In the genomic region with DNA sequence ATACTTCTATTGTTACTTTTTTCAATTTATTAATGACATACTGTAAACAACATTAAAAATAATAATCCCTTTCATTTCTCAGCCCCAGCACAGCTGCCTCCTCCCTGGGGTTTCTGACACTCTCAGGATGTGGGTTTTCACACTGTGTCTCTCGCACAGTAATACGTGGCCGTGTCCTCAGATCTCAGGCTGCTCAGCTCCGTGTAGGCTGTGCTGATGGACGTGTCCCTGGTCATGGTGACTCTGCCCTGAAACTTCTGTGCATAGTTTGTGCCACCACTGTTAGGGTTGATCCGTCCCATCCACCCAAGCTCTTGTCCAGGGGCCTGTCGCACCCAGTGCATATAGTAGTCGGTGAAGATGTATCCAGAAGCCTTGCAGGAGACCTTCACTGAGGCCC, we compare ENCODE assay signal across 8 cellular contexts.
A peak's percentile ranks its signal among the peaks of the same experiment; 100 is the strongest.
DNase-seq lines count a peak whose midpoint lies in the region; ATAC-seq and TF ChIP-seq lines count a peak whose summit lies in the region.
"Not testable (repeated sequence)": the region's sequence is repeated elsewhere in the genome, so short reads cannot be mapped to it uniquely, and the experiment has no call there.

No MANE protein-coding gene starts in this region.

- H3K36me3 Mint-ChIP-seq in CD8-positive, alpha-beta T cell; activated CD8-positive, alpha-beta memory T cell treated with anti-CD3 and anti-CD28 coated beads, Interleukin-2, amount 10 ng/mL, durations not matched to agents 7 days and 5 days; natural killer cell treated with Interleukin-12 subunit alpha and Interleukin-12 subunit beta and Interleukin-15 and Interleukin-18, amount 100 ng/mL, for 72 hours: not testable (repeated sequence)

- not testable (repeated sequence) for H3K4me3 Mint-ChIP-seq in CD8-positive, alpha-beta T cell; activated CD8-positive, alpha-beta memory T cell treated with anti-CD3 and anti-CD28 coated beads, Interleukin-2, amount 10 ng/mL, durations not matched to agents 7 days and 5 days; natural killer cell treated with Interleukin-12 subunit alpha and Interleukin-12 subunit beta and Interleukin-15 and Interleukin-18, amount 100 ng/mL, for 72 hours

- not testable (repeated sequence) for H3K27ac Mint-ChIP-seq in CD8-positive, alpha-beta T cell; activated CD8-positive, alpha-beta memory T cell treated with anti-CD3 and anti-CD28 coated beads, Interleukin-2, amount 10 ng/mL, durations not matched to agents 7 days and 5 days; natural killer cell treated with Interleukin-12 subunit alpha and Interleukin-12 subunit beta and Interleukin-15 and Interleukin-18, amount 100 ng/mL, for 72 hours

- H3K9me3 Mint-ChIP-seq in CD8-positive, alpha-beta T cell; activated CD8-positive, alpha-beta memory T cell treated with anti-CD3 and anti-CD28 coated beads, Interleukin-2, amount 10 ng/mL, durations not matched to agents 7 days and 5 days (ENCODE audit: low read depth); natural killer cell treated with Interleukin-12 subunit alpha and Interleukin-12 subunit beta and Interleukin-15 and Interleukin-18, amount 100 ng/mL, for 72 hours: not testable (repeated sequence)

- POLR2A ChIA-PET in CD8-positive, alpha-beta T cell (lab: Charles Lee) = not testable (repeated sequence)

- H3K27ac ChIP-seq in CD8-positive, alpha-beta T cell (ENCODE audit: low read depth, low read length) = not testable (repeated sequence)

- intact Hi-C loops in CD8-positive, alpha-beta T cell (cut with DNase I, micrococcal nuclease) = not testable (repeated sequence)

- H3K4me1 ChIP-seq in CD8-positive, alpha-beta T cell (ENCODE audit: insufficient read depth, low read length) = not testable (repeated sequence)

- CTCF ChIA-PET in CD8-positive, alpha-beta T cell (lab: Charles Lee); activated CD8-positive, alpha-beta memory T cell treated with anti-CD3 and anti-CD28 coated beads, Interleukin-2, amount 10 ng/mL, durations not matched to agents 7 days and 5 days (lab: Charles Lee): not testable (repeated sequence)

- not testable (repeated sequence) for DNase-seq in CD8-positive, alpha-beta T cell; activated CD8-positive, alpha-beta memory T cell treated with anti-CD3 and anti-CD28 coated beads, Interleukin-2, amount 10 ng/mL, durations not matched to agents 7 days and 5 days; natural killer cell treated with Interleukin-12 subunit alpha and Interleukin-12 subunit beta and Interleukin-15 and Interleukin-18, amount 100 ng/mL, for 72 hours (ENCODE audit: low spot score)

- H3K36me3 ChIP-seq in CD8-positive, alpha-beta T cell (ENCODE audit: insufficient read depth, low read length) = not testable (repeated sequence)

- TF ChIP-seq CTCF in CD8-positive, alpha-beta T cell (IDR thresholded peaks at IDR 0.05) = not testable (repeated sequence)

- H3K4me3 ChIP-seq in CD8-positive, alpha-beta T cell (ENCODE audit: low read depth, low read length) = not testable (repeated sequence)

- not testable (repeated sequence) for H3K27me3 Mint-ChIP-seq in CD8-positive, alpha-beta T cell (ENCODE audit: low read depth); activated CD8-positive, alpha-beta memory T cell treated with anti-CD3 and anti-CD28 coated beads, Interleukin-2, amount 10 ng/mL, durations not matched to agents 7 days and 5 days; natural killer cell treated with Interleukin-12 subunit alpha and Interleukin-12 subunit beta and Interleukin-15 and Interleukin-18, amount 100 ng/mL, for 72 hours

- H3K27me3 ChIP-seq in CD8-positive, alpha-beta T cell (ENCODE audit: insufficient read depth, low read length) = not testable (repeated sequence)

- not testable (repeated sequence) for H3K4me1 Mint-ChIP-seq in CD8-positive, alpha-beta T cell (ENCODE audit: low read depth); activated CD8-positive, alpha-beta memory T cell treated with anti-CD3 and anti-CD28 coated beads, Interleukin-2, amount 10 ng/mL, durations not matched to agents 7 days and 5 days; natural killer cell treated with Interleukin-12 subunit alpha and Interleukin-12 subunit beta and Interleukin-15 and Interleukin-18, amount 100 ng/mL, for 72 hours (ENCODE audit: low read depth in 2 of 2)

- ATAC-seq in CD8-positive, alpha-beta T cell = peak; percentile 50
- ATAC-seq in GM19035 (IDR thresholded peaks at IDR 0.05; ENCODE audit: unreplicated experiment) (peak; percentile 42), GM21381 (IDR thresholded peaks at IDR 0.05; ENCODE audit: unreplicated experiment) (peak; percentile 21), HG02588 (IDR thresholded peaks at IDR 0.05; ENCODE audit: unreplicated experiment) (peak; percentile 30), HG02981 (IDR thresholded peaks at IDR 0.05; ENCODE audit: unreplicated experiment) (peak; percentile 14), HG03378 (IDR thresholded peaks at IDR 0.05; ENCODE audit: unreplicated experiment) (peak; percentile 30)
- ATAC-seq in activated CD8-positive, alpha-beta memory T cell treated with anti-CD3 and anti-CD28 coated beads, Interleukin-2, amount 10 ng/mL, durations not matched to agents 7 days and 5 days = peak; percentile 65
- peak; percentile 82 to 86 for ATAC-seq in natural killer cell treated with Interleukin-12 subunit alpha and Interleukin-12 subunit beta and Interleukin-15 and Interleukin-18, amount 100 ng/mL, for 72 hours

- H3K9me3 ChIP-seq in CD8-positive, alpha-beta T cell (ENCODE audit: low read length) = not testable (repeated sequence)

Comparison
In these comparisons a context has a peak if more than half of its experiments do, and no peak if none do; other contexts are left out.
1. ATAC-seq: peak in every context shown above with its lines; median percentile 84 in natural killer cell treated with Interleukin-12 subunit alpha and Interleukin-12 subunit beta and Interleukin-15 and Interleukin-18, amount 100 ng/mL, for 72 hours; 65 in activated CD8-positive, alpha-beta memory T cell treated with anti-CD3 and anti-CD28 coated beads, Interleukin-2, amount 10 ng/mL, durations not matched to agents 7 days and 5 days; 50 in CD8-positive, alpha-beta T cell; 42 in GM19035; 30 in HG02588; 30 in HG03378; 21 in GM21381; 14 in HG02981.